9 cellular contexts compared by ENCODE assay signal in the genomic region with DNA sequence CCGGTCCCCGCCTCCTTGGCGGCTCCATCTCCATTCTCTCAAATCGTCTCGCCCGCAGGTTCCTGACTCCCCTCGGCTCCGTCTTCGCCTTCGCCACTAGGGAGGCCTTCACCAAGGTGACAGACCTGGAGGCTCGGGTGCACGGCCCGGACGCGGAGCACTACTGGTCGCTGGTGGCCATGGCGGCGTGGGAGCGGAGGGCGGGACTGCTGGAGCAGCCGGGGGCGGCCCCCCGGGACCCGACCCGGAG. TPM values are rescaled to one million over a fixed set of nuclear protein-coding genes. Genes with fewer than 3 reads are reported as not detected.
DNase-seq lines count a peak whose midpoint lies in the region; ATAC-seq and TF ChIP-seq lines count a peak whose summit lies in the region.
"Had no signal": no experiment of that assay in that cellular context is flagged by ENCODE, and none has a peak within 500 bp of the region (broad histone marks: within the 10 kb centered on the region; RNA-seq: fewer than 3 reads in every experiment).

No MANE protein-coding gene starts in this region.

- H3K27ac Mint-ChIP-seq in CD4-positive, alpha-beta memory T cell, result peak overlapping the region in 3 of 7 donors; percentile 27 to 72 (median 44)
- peak overlapping the region in 1 of 2 donors; percentile 93 for H3K27ac Mint-ChIP-seq in natural killer cell treated with Interleukin-12 subunit alpha and Interleukin-12 subunit beta and Interleukin-15 and Interleukin-18, amount 100 ng/mL, for 72 hours

- CTCF ChIA-PET in CD4-positive, alpha-beta memory T cell (lab: Charles Lee; ENCODE audit: partially characterized antibody), result interaction anchor here (0.6 to 3.7 kb wide), 31 partner anchors 8 to 190 kb away, joined by 3 to 59 read pairs (median 8); partner anchors contain the start of genes ARRB2, C17orf107, CHRNE and MED11

- peaks cover 23 to 24% of the 10 kb centered on the region in 2 donors for H3K27me3 Mint-ChIP-seq in CD4-positive, alpha-beta memory T cell
- H3K27me3 Mint-ChIP-seq in natural killer cell treated with Interleukin-12 subunit alpha and Interleukin-12 subunit beta and Interleukin-15 and Interleukin-18, amount 100 ng/mL, for 72 hours, result peaks cover 0 to 14% of the 10 kb centered on the region in 2 donors

- peak overlapping the region; percentile 67 to 78 (median 72) for H3K4me3 Mint-ChIP-seq in CD4-positive, alpha-beta memory T cell
- peak overlapping the region; percentile 84 for H3K4me3 Mint-ChIP-seq in natural killer cell treated with Interleukin-12 subunit alpha and Interleukin-12 subunit beta and Interleukin-15 and Interleukin-18, amount 100 ng/mL, for 72 hours

- POLR2A ChIA-PET in CD4-positive, alpha-beta memory T cell (lab: Charles Lee; ENCODE audit: partially characterized antibody), result interaction anchor here (0.5 to 3.9 kb wide), 24 partner anchors 10 to 897 kb away, joined by 3 to 81 read pairs (median 6); partner anchors contain the start of genes ARRB2, C17orf107, CXCL16 and MED11

- H3K9me3 ChIP-seq in CD4-positive, alpha-beta memory T cell (ENCODE audit: control insufficient read depth in 1 of 2, low read length in 2 of 2), result no peaks in the 10 kb centered on the region
- H3K9me3 ChIP-seq in HUES6 (ENCODE audit: control insufficient read depth, insufficient read depth, low read depth, low read length), result no peaks in the 10 kb centered on the region

- no peak for DNase-seq in CD4-positive, alpha-beta memory T cell
- DNase-seq in choroid plexus epithelial cell (ENCODE audit: low read depth) (no peak), NCI-H2196 (lab: John Stamatoyannopoulos, UW; ENCODE audit: unreplicated experiment) (no peak), erythroblast (lab: John Stamatoyannopoulos, UW) (no peak), globus pallidus (ENCODE audit: low spot score) (no peak), NCI-H1105 (lab: John Stamatoyannopoulos, UW) (no peak)
- no peak for DNase-seq in natural killer cell treated with Interleukin-12 subunit alpha and Interleukin-12 subunit beta and Interleukin-15 and Interleukin-18, amount 100 ng/mL, for 72 hours (ENCODE audit: low spot score)

- intact Hi-C loops in CD4-positive, alpha-beta memory T cell (cut with micrococcal nuclease), result no loop called here

- no peak for TF ChIP-seq POLR2A in erythroblast (IDR thresholded peaks at IDR 0.05; ENCODE audit: low read length)

- no peak for ATAC-seq in natural killer cell treated with Interleukin-12 subunit alpha and Interleukin-12 subunit beta and Interleukin-15 and Interleukin-18, amount 100 ng/mL, for 72 hours

- H3K27me3 ChIP-seq in CD4-positive, alpha-beta memory T cell (ENCODE audit: insufficient read depth, low read length), result peaks cover 12% of the 10 kb centered on the region
- H3K27me3 ChIP-seq in HUES6 (ENCODE audit: control insufficient read depth, insufficient read depth, low read length), result peaks cover 69% of the 10 kb centered on the region

- H3K9ac ChIP-seq in HUES6 (ENCODE audit: low read length), result peak overlapping the region; percentile 81

- peaks cover 0 to 2% (median 0%) of the 10 kb centered on the region in 8 donors for H3K9me3 Mint-ChIP-seq in CD4-positive, alpha-beta memory T cell
- no peaks in the 10 kb centered on the region for H3K9me3 Mint-ChIP-seq in natural killer cell treated with Interleukin-12 subunit alpha and Interleukin-12 subunit beta and Interleukin-15 and Interleukin-18, amount 100 ng/mL, for 72 hours

- peaks cover 26% of the 10 kb centered on the region for H3K4me1 ChIP-seq in CD4-positive, alpha-beta memory T cell (ENCODE audit: insufficient read depth, low read length)
- H3K4me1 ChIP-seq in HUES6 (ENCODE audit: control insufficient read depth, insufficient read depth, low read length), result peaks cover 23% of the 10 kb centered on the region

- peak overlapping the region; percentile 72 for H3K27ac ChIP-seq in CD4-positive, alpha-beta memory T cell (ENCODE audit: low read depth, low read length)
- no peak overlapping the region for H3K27ac ChIP-seq in HUES6 (ENCODE audit: low read depth, low read length)

- peaks cover 12 to 41% (median 15%) of the 10 kb centered on the region in 4 donors for H3K4me1 Mint-ChIP-seq in CD4-positive, alpha-beta memory T cell
- peaks cover 37 to 38% of the 10 kb centered on the region in 2 donors for H3K4me1 Mint-ChIP-seq in natural killer cell treated with Interleukin-12 subunit alpha and Interleukin-12 subunit beta and Interleukin-15 and Interleukin-18, amount 100 ng/mL, for 72 hours (ENCODE audit: low read depth in 2 of 2)

- TF ChIP-seq CTCF in choroid plexus epithelial cell (conservative IDR thresholded peaks at IDR 0.05; ENCODE audit: low read depth, low read length), result no peak

- H3K36me3 ChIP-seq in CD4-positive, alpha-beta memory T cell (ENCODE audit: insufficient read depth, low read length), result no peaks in the 10 kb centered on the region
- no peaks in the 10 kb centered on the region for H3K36me3 ChIP-seq in HUES6 (ENCODE audit: control insufficient read depth, insufficient read depth, low read length)

- H3K4me3 ChIP-seq in CD4-positive, alpha-beta memory T cell (ENCODE audit: low read length in 2 of 2), result peak overlapping the region; percentile 29 to 60
- H3K4me3 ChIP-seq in HUES6 (ENCODE audit: low read depth, low read length), result peak overlapping the region; percentile 58
- peak overlapping the region; percentile 66 for H3K4me3 ChIP-seq in choroid plexus epithelial cell (ENCODE audit: low read depth, low read length)

- H3K36me3 Mint-ChIP-seq in CD4-positive, alpha-beta memory T cell, result peaks cover 0 to 2% of the 10 kb centered on the region in 2 donors
- H3K36me3 Mint-ChIP-seq in natural killer cell treated with Interleukin-12 subunit alpha and Interleukin-12 subunit beta and Interleukin-15 and Interleukin-18, amount 100 ng/mL, for 72 hours, result no peaks in the 10 kb centered on the region

RNA-seq across cellular contexts. Expression of gene GLTPD2, which starts 0.9 kb away (rescaled TPM):
- total RNA-seq in CD4-positive, alpha-beta memory T cell, result not detected
- polyA plus RNA-seq in CD4-positive, alpha-beta memory T cell, result not detected
- total RNA-seq in natural killer cell treated with Interleukin-12 subunit alpha and Interleukin-12 subunit beta and Interleukin-15 and Interleukin-18, amount 100 ng/mL, for 72 hours, result under 1 TPM in 1 of 2 donors, not detected in 1; 0.38 TPM
- total RNA-seq: LHCN-M2 had no signal

RNA-seq across cellular contexts. Expression of gene VMO1, which starts 3.5 kb away (rescaled TPM):
- total RNA-seq in CD4-positive, alpha-beta memory T cell, result under 1 TPM in 1 of 2 experiments, not detected in 1; 0.50 TPM
- not detected for polyA plus RNA-seq in CD4-positive, alpha-beta memory T cell
- total RNA-seq in natural killer cell treated with Interleukin-12 subunit alpha and Interleukin-12 subunit beta and Interleukin-15 and Interleukin-18, amount 100 ng/mL, for 72 hours, result 10 to 100 TPM in 1 of 2 donors, 1 to 10 TPM in 1; 4.5 to 15.4 TPM

RNA-seq across cellular contexts. Expression of gene PSMB6, which starts 6.3 kb away (rescaled TPM):
- 10 to 100 TPM; 44.4 to 46.4 TPM for total RNA-seq in CD4-positive, alpha-beta memory T cell
- polyA plus RNA-seq in CD4-positive, alpha-beta memory T cell, result 100 to 1,000 TPM; 235 to 462 TPM
- 100 to 1,000 TPM; 145 to 174 TPM for total RNA-seq in natural killer cell treated with Interleukin-12 subunit alpha and Interleukin-12 subunit beta and Interleukin-15 and Interleukin-18, amount 100 ng/mL, for 72 hours

RNA-seq across cellular contexts. Expression of gene PLD2, which starts 17.3 kb away (rescaled TPM):
- total RNA-seq in CD4-positive, alpha-beta memory T cell, result 10 to 100 TPM; 30.8 to 37.5 TPM
- 1 to 10 TPM; 1.9 to 5.0 TPM for polyA plus RNA-seq in CD4-positive, alpha-beta memory T cell
- 10 to 100 TPM; 38.4 to 46.9 TPM for total RNA-seq in natural killer cell treated with Interleukin-12 subunit alpha and Interleukin-12 subunit beta and Interleukin-15 and Interleukin-18, amount 100 ng/mL, for 72 hours
